ENCODE assay signal across 16 cellular contexts in genomic region chr13:42894765-42895181, GRCh38.
DNase-seq lines count a peak whose midpoint lies in the region; ATAC-seq and FAIRE-seq lines count a peak whose summit lies in the region.
"Had no signal": no experiment of that assay in that cellular context is flagged by ENCODE, and none has a peak within 500 bp of the region (broad histone marks: within the 10 kb centered on the region; RNA-seq: fewer than 3 reads in every experiment).

No MANE protein-coding gene starts in this region.

- ATAC-seq in HG03175 (IDR thresholded peaks at IDR 0.05; ENCODE audit: unreplicated experiment) (no peak), GM18520 (IDR thresholded peaks at IDR 0.05; ENCODE audit: unreplicated experiment) (no peak)
- ATAC-seq: naive thymus-derived CD4-positive, alpha-beta T cell had no signal

- DNase-seq in NCI-H345 (lab: John Stamatoyannopoulos, UW) (peak; percentile 23), NCI-H345 treated with DMSO at 0.1 percent for 48 hours (lab: John Stamatoyannopoulos, UW; ENCODE audit: unreplicated experiment) (no peak), NCI-H774 (lab: John Stamatoyannopoulos, UW) (peak; percentile 8), smooth muscle cell of the brain vasculature (ENCODE audit: low read depth, low spot score) (peak; percentile 77), hepatic stellate cell (ENCODE audit: low spot score) (no peak)
- DNase-seq: activated CD8-positive, alpha-beta memory T cell treated with anti-CD3 and anti-CD28 coated beads, Interleukin-2, amount 50 U/mL, for 48 hours; central memory CD4-positive, alpha-beta T cell; GDM1; hippocampal formation; naive thymus-derived CD4-positive, alpha-beta T cell; NCI-H510A; stimulated activated CD4-positive, alpha-beta T cell treated with anti-CD3 and anti-CD28 coated beads, Interleukin-4, amount 100 ng/mL, for 4 hours; thyroid gland had no signal

- peak; percentile 63 for FAIRE-seq in endometrium (lab: Jason Lieb, UNC)

Comparison
In these comparisons a context has a peak if more than half of its experiments do, and no peak if none do; other contexts are left out.
1. DNase-seq: peak in NCI-H345 (single experiment), NCI-H774 (single experiment) and smooth muscle cell of the brain vasculature (single experiment); none in NCI-H345 treated with DMSO at 0.1 percent for 48 hours (single experiment) and hepatic stellate cell (single experiment).